Comparison of ENCODE assay signal across 1 cellular context in the genomic region with DNA sequence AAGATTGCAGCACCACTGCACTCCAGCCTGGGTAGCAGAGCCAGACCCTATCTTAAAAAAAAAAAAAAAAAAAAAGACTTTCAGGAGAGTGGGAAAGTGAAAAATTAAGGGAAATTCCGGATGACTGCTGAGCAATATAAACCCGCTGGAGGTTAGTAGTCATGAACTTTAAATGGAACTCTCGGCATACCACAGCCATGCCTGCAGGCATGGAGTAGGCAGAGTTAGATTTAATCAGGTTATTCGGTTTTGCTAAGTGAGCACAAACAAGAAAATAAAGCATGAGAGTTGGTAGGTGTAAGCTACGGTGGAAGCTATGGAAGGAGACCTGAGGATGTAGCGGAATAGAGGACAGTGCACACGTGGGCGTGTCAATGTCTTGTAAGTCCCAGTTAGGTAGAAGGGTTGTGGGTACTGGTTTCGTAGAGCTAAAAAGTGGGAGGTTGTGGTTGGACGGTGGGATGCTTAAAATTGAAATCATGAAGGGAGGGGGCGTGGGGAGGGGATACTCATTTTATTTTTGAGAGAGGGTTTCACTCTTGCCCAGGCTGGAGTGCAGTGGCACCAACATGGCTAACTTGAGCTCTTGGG.
TF ChIP-seq lines count a peak whose summit lies in the region.

No MANE protein-coding gene starts in this region.

TF ChIP-seq in A549, 52 proteins besides CTCF, POLR2A, EP300 and RAD21:
- TF ChIP-seq MAFK (IDR thresholded peaks at IDR 0.05; ENCODE audit: partially characterized antibody) (peak; percentile 2), JUNB (IDR thresholded peaks at IDR 0.05) (no peak)
